In the genomic region with DNA sequence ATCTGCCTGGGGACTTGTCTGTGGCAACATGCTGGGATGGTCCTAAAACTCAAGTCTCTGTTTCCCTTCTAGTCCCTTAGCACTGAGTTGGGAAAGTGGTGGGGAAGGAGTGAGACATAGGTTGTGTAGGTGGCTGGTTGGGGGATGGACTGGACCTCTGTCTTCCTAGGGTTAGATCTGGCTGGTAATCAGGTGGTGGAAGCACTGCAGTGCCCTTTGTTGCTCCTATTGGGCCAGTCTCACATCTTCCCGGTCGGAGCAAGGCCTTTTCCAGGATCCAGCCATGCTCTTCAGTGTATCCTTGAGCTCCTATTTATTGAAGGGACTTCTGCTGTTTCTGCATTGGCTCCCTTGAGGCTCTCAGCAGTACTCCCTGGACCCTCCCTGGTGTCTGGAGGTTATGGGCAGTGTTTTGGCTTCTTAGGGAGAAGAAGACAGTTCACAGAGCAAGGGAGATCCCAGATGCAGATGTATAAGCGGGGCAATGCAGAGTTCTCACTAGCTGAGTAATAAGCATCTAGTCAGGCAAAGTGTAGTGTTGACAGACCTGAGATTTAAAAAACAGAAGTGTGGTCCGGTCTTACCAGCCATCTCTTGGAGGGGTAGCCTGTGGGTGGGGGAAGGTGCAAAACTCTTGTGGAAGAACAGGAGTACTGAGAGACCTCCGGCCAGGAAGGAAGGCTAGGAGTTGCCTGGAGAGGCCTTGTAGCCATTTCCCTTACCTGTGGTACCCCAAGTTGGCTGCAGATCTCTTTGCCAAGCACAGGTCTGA, we compare ENCODE assay signal across 8 cellular contexts. TPM values are rescaled to one million over a fixed set of nuclear protein-coding genes. Genes with fewer than 3 reads are reported as not detected.
A peak's percentile ranks its signal among the peaks of the same experiment; 100 is the strongest.
DNase-seq lines count a peak whose midpoint lies in the region; ATAC-seq, FAIRE-seq and TF ChIP-seq lines count a peak whose summit lies in the region.

No MANE protein-coding gene starts in this region.

- intact Hi-C loops in Right ventricle myocardium superior (cut with DNase I) = no loop called here
- intact Hi-C loops in adrenal gland (cut with DNase I) = no loop called here
- intact Hi-C loops in lower lobe of right lung (cut with DNase I) = no loop called here
- intact Hi-C loops in vagina (cut with DNase I) = no loop called here

- H3K27ac ChIP-seq in right atrium auricular region = peak overlapping the region; percentile 95
- peak overlapping the region in 3 of 5 donors; percentile 90 to 95 (median 93) for H3K27ac ChIP-seq in adrenal gland
- peak overlapping the region; percentile 92 for H3K27ac ChIP-seq in lower lobe of right lung
- peak overlapping the region; percentile 100 for H3K27ac ChIP-seq in vagina
- peak overlapping the region in 1 of 2 donors; percentile 95 for H3K27ac ChIP-seq in small intestine (ENCODE audit: low read depth in 1 of 2, low read length in 1 of 2)

- H3K36me3 ChIP-seq in right atrium auricular region = no peaks in the 10 kb centered on the region
- no peaks in the 10 kb centered on the region for H3K36me3 ChIP-seq in adrenal gland (replicated peaks in 1 of 2)
- no peaks in the 10 kb centered on the region for H3K36me3 ChIP-seq in lower lobe of right lung
- no peaks in the 10 kb centered on the region for H3K36me3 ChIP-seq in vagina
- no peaks in the 10 kb centered on the region for H3K36me3 ChIP-seq in small intestine (ENCODE audit: control insufficient read depth in 2 of 2, insufficient read depth in 2 of 2, low read length in 2 of 2)

- no peaks in the 10 kb centered on the region for H3K27me3 ChIP-seq in right atrium auricular region
- no peaks in the 10 kb centered on the region for H3K27me3 ChIP-seq in adrenal gland
- H3K27me3 ChIP-seq in lower lobe of right lung (ENCODE audit: low read depth) = no peaks in the 10 kb centered on the region
- H3K27me3 ChIP-seq in vagina = no peaks in the 10 kb centered on the region
- H3K27me3 ChIP-seq in small intestine (ENCODE audit: control insufficient read depth in 2 of 2, insufficient read depth in 2 of 2, low read length in 2 of 2) = no peaks in the 10 kb centered on the region

- no peak for DNase-seq in right atrium auricular region (ENCODE audit: low spot score)
- DNase-seq in Right ventricle myocardium superior = no peak
- no peak for DNase-seq in adrenal gland
- DNase-seq in lower lobe of right lung = no peak
- DNase-seq in vagina (ENCODE audit: extremely low spot score in 2 of 2) = no peak
- DNase-seq in small intestine = no peak

- H3K9me3 ChIP-seq in right atrium auricular region = no peaks in the 10 kb centered on the region
- H3K9me3 ChIP-seq in adrenal gland (replicated peaks in 1 of 3) = no peaks in the 10 kb centered on the region
- H3K9me3 ChIP-seq in lower lobe of right lung = no peaks in the 10 kb centered on the region
- H3K9me3 ChIP-seq in vagina = no peaks in the 10 kb centered on the region
- H3K9me3 ChIP-seq in small intestine (ENCODE audit: control insufficient read depth, low read depth) = no peaks in the 10 kb centered on the region

- ATAC-seq in Right ventricle myocardium superior (ENCODE audit: poor library complexity) (no peak), lower lobe of right lung (no peak), HG03196 (IDR thresholded peaks at IDR 0.05; ENCODE audit: unreplicated experiment) (no peak), GM19035 (IDR thresholded peaks at IDR 0.05; ENCODE audit: unreplicated experiment) (no peak)

- FAIRE-seq in small intestine (lab: Jason Lieb, UNC) = no peak

- 66 to 76% (median 72%) methylated on average over 3 to 5 of the region's 5 CpGs for WGBS in adrenal gland, 4 donors
- WGBS in small intestine, 3 donors = 66 to 76% (median 70%) methylated on average over 5 of the region's 5 CpGs

- TF ChIP-seq POLR2A in adrenal gland (IDR thresholded peaks at IDR 0.05) (no peak), vagina (IDR thresholded peaks at IDR 0.05) (no peak)

- TF ChIP-seq CTCF in right atrium auricular region (IDR thresholded peaks at IDR 0.05) = no peak
- TF ChIP-seq CTCF in adrenal gland (IDR thresholded peaks at IDR 0.05) = no peak
- TF ChIP-seq CTCF in lower lobe of right lung (IDR thresholded peaks at IDR 0.05) = no peak
- no peak for TF ChIP-seq CTCF in vagina (IDR thresholded peaks at IDR 0.05)

- H3K4me3 ChIP-seq in right atrium auricular region (peak overlapping the region; percentile 71 to 97), adrenal gland (peak overlapping the region in 1 of 4 donors; percentile 85), lower lobe of right lung (peak overlapping the region; percentile 99), vagina (peak overlapping the region; percentile 79 to 98), small intestine (ENCODE audit: low read depth in 1 of 2, low read length in 2 of 2) (no peak overlapping the region)

- H3K4me1 ChIP-seq in right atrium auricular region = peaks cover 0 to 66% of the 10 kb centered on the region in 2 donors
- H3K4me1 ChIP-seq in adrenal gland (replicated peaks in 1 of 2) = peaks cover 37 to 53% of the 10 kb centered on the region in 2 donors
- peaks cover 49% of the 10 kb centered on the region for H3K4me1 ChIP-seq in lower lobe of right lung
- peaks cover 67% of the 10 kb centered on the region for H3K4me1 ChIP-seq in vagina
- peaks cover 15 to 17% of the 10 kb centered on the region in 2 donors for H3K4me1 ChIP-seq in small intestine (ENCODE audit: control insufficient read depth in 2 of 2, insufficient read depth in 1 of 2, low read depth in 1 of 2, low read length in 1 of 2)

RNA-seq across cellular contexts. Expression of a gene that starts 1.3 kb away (rescaled TPM):
- 100 to 1,000 TPM in 1 of 2 donors, 10 to 100 TPM in 1; 44.6 to 132 TPM for total RNA-seq in right atrium auricular region
- total RNA-seq in Right ventricle myocardium superior = 76.7 TPM
- total RNA-seq in adrenal gland = 100 to 1,000 TPM in 2 of 8 donors, 10 to 100 TPM in 6; 30.0 to 201 (median 80.7) TPM
- polyA plus RNA-seq in adrenal gland = 100 to 1,000 TPM; 131 to 170 (median 134) TPM
- total RNA-seq in lower lobe of right lung = 55.8 TPM
- 131 TPM for total RNA-seq in vagina
- polyA plus RNA-seq in small intestine = 100 to 1,000 TPM in 1 of 3 donors, 10 to 100 TPM in 2; 77.3 to 104 (median 99.6) TPM

RNA-seq across cellular contexts. Expression of a gene that starts 2.0 kb away (rescaled TPM):
- total RNA-seq in right atrium auricular region (10 to 100 TPM in 1 of 2 donors, 1 to 10 TPM in 1; 8.7 to 19.1 TPM), Right ventricle myocardium superior (20.6 TPM), adrenal gland (10 to 100 TPM; 18.1 to 58.6 (median 38.7) TPM), lower lobe of right lung (29.9 TPM), vagina (57.7 TPM)
- polyA plus RNA-seq in adrenal gland (100 to 1,000 TPM in 2 of 3 donors, 10 to 100 TPM in 1; 15.8 to 250 (median 126) TPM), small intestine (100 to 1,000 TPM in 1 of 3 donors, 10 to 100 TPM in 2; 25.3 to 111 (median 45.1) TPM)

RNA-seq across cellular contexts. Expression of a gene that starts 3.4 kb away (rescaled TPM):
- total RNA-seq in right atrium auricular region (10 to 100 TPM; 42.5 to 59.4 TPM), Right ventricle myocardium superior (31.1 TPM), adrenal gland (10 to 100 TPM; 19.9 to 85.6 (median 44.7) TPM), lower lobe of right lung (26.1 TPM), vagina (50.6 TPM)
- polyA plus RNA-seq in adrenal gland (1 to 10 TPM; 8.4 to 8.6 (median 8.5) TPM), small intestine (10 to 100 TPM; 15.0 to 21.7 (median 16.8) TPM)

RNA-seq across cellular contexts. Expression of a gene that starts 27.4 kb away (rescaled TPM):
- total RNA-seq in right atrium auricular region (10 to 100 TPM; 21.2 to 39.5 TPM), Right ventricle myocardium superior (30.6 TPM), adrenal gland (10 to 100 TPM; 34.0 to 70.8 (median 54.1) TPM), lower lobe of right lung (51.2 TPM), vagina (71.9 TPM)
- polyA plus RNA-seq in adrenal gland (100 to 1,000 TPM in 1 of 3 donors, 10 to 100 TPM in 2; 57.8 to 115 (median 73.3) TPM), small intestine (10 to 100 TPM; 30.6 to 76.5 (median 50.8) TPM)

RNA-seq across cellular contexts. Expression of a gene that starts 38.8 kb away (rescaled TPM):
- total RNA-seq in right atrium auricular region (under 1 TPM in 1 of 2 donors, not detected in 1; 0.55 TPM), Right ventricle myocardium superior (0.32 TPM), adrenal gland (1 to 10 TPM in 7 of 8 donors, under 1 TPM in 1; 0.72 to 3.6 (median 2.1) TPM), lower lobe of right lung (3.5 TPM), vagina (not detected)
- polyA plus RNA-seq in adrenal gland (10 to 100 TPM in 2 of 3 donors, 1 to 10 TPM in 1; 2.2 to 18.7 (median 15.7) TPM), small intestine (under 1 TPM in 1 of 3 donors, not detected in 2; 0.72 TPM)

Comparison
In these comparisons a context has a peak if more than half of its experiments do, and no peak if none do; other contexts are left out.
1. H3K4me3 ChIP-seq: peak in right atrium auricular region (2 of 2), lower lobe of right lung (single experiment) and vagina (2 of 2); none in small intestine (0 of 2).